14 cellular contexts compared by ENCODE assay signal in the genomic region with DNA sequence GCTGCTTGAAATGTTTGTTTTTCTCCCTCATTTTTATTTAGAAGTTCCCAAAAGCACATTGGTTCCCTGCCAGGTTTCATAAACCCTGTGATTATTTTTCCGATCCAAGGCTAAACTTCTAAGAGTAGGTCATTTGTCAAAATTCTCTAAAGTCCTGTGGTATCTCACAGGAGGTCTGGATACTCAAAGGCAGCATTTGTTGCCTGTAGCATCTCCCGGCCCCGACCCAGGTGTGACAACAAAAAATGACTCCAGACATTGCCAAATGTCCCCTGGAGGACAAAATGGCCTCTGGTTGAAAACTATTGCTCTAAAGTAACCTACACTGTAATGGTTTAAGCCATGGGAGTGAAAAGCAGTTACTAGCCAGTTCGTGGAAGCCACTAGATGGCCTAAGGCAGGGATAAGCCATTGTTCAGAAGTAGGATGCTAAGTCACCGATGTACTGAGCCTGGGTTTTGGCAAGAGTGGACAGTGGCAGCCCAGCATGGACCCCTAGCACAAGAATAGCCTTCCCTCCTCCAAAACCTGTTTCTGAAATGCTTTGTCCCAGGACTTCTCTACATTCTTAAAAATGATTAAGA.
"Had no signal": no experiment of that assay in that cellular context is flagged by ENCODE, and none has a peak within 500 bp of the region (broad histone marks: within the 10 kb centered on the region; RNA-seq: fewer than 3 reads in every experiment).

No MANE protein-coding gene starts in this region.

- H3K36me3 ChIP-seq: cardiac muscle cell, colonic mucosa, esophagus squamous epithelium, thyroid gland, vagina had no signal

- DNase-seq: activated CD4-positive, alpha-beta memory T cell treated with anti-CD3 and anti-CD28 coated beads for 36 hours; activated CD4-positive, CD25-positive, alpha-beta regulatory T cell treated with anti-CD3 and anti-CD28 coated beads, Interleukin-2, amount 50 U/mL, for 72 hours; activated gamma-delta T cell; activated T-cell treated with anti-CD3 and anti-CD28 coated beads, Interleukin-2, amount 50 U/mL, for 48 hours; anterior cingulate cortex; colonic mucosa; esophagus squamous epithelium; foreskin melanocyte; stimulated activated CD4-positive, alpha-beta T cell treated with anti-CD3 and anti-CD28 coated beads, Interleukin-4, amount 100 ng/mL, for 1 hour; stimulated activated CD8-positive, alpha-beta memory T cell treated with anti-CD3 and anti-CD28 coated beads, Interleukin-4, amount 100 ng/mL, for 48 hours; stimulated activated naive CD8-positive, alpha-beta T cell treated with anti-CD3 and anti-CD28 coated beads, Interleukin-15, amount 100 ng/mL, for 72 hours; thyroid gland had no signal

- ATAC-seq: stimulated activated naive CD8-positive, alpha-beta T cell treated with anti-CD3 and anti-CD28 coated beads, Interleukin-15, amount 100 ng/mL, for 72 hours had no signal

- H3K27me3 ChIP-seq: cardiac muscle cell, colonic mucosa, esophagus squamous epithelium, thyroid gland, vagina had no signal

- H3K4me3 ChIP-seq: cardiac muscle cell, colonic mucosa, esophagus squamous epithelium, thyroid gland, vagina had no signal

- H3K4me1 ChIP-seq: colonic mucosa, esophagus squamous epithelium, thyroid gland, vagina had no signal

- H3K9me3 ChIP-seq: colonic mucosa, esophagus squamous epithelium, thyroid gland, vagina had no signal

- H3K27ac ChIP-seq: cardiac muscle cell, colonic mucosa, esophagus squamous epithelium, thyroid gland, vagina had no signal
